18 cellular contexts compared by ENCODE assay signal in the genomic region with DNA sequence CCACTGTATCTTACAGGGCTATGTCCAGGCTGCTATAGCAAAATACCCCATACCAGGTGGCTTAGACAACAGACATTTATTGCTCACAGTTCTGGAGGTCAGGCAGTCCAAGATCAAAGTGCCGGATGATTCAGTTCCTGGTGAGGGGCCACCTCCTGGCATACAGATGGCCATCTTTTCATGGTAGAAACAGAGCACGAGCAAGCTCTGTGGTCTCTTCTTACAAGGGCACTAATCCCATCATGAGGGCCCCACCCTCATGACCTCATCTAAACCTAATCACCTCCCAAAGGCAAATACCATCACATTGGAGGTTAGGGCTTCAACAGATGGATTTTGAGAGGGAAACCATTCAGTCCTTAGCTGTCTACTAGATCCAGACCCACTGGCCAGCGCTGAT.
DNase-seq lines count a peak whose midpoint lies in the region; ATAC-seq, FAIRE-seq and TF ChIP-seq lines count a peak whose summit lies in the region.
"Had no signal": no experiment of that assay in that cellular context is flagged by ENCODE, and none has a peak within 500 bp of the region (broad histone marks: within the 10 kb centered on the region; RNA-seq: fewer than 3 reads in every experiment).

No MANE protein-coding gene starts in this region.

- no peak overlapping the region for H2AFZ ChIP-seq in HepG2 (ENCODE audit: low read length)
- H2AFZ ChIP-seq: GM23338 had no signal

- DNase-seq in HepG2 (ENCODE audit: low spot score) (no peak), right lobe of liver (no peak), LoVo (ENCODE audit: low spot score) (peak; percentile 67), SW480 (ENCODE audit: low spot score) (peak; percentile 99), T-helper 9 cell (no peak)
- DNase-seq: C1 segment of cervical spinal cord; Calu3; CD4-positive, alpha-beta memory T cell; COR-L47; DMS53; DMS79 treated with DMSO at 0.1 percent for 48 hours; GF-D8; H9; HFFc6 had no signal

- in situ Hi-C loops in HepG2 (cut with HindIII; ENCODE audit: extremely low pct_ligation_motif_present, low pct_unique_long_range_greater_than_20kb) = no loop called here

- H3K79me2 ChIP-seq in HepG2 (ENCODE audit: insufficient read depth, low read length) = no peaks in the 10 kb centered on the region

- H3K4me2 ChIP-seq in HepG2 (ENCODE audit: low read depth, low read length) = no peak overlapping the region
- H3K4me2 ChIP-seq: GM23338 had no signal

- H3K9me3 ChIP-seq in HepG2 (ENCODE audit: low read length) (peaks cover 6% of the 10 kb centered on the region; the same call in 1 of the 2 replicates), right lobe of liver (no peaks in the 10 kb centered on the region)

- CTCF ChIA-PET in HepG2 (lab: Yijun Ruan, JAX; ENCODE audit: low intra/inter-chr PET ratio, low total read pairs) = no interaction called here

- POLR2A ChIA-PET in HepG2 (lab: Yijun Ruan, JAX) = no interaction called here

- TF ChIP-seq CTCF in HepG2 (CRISPR knock-in tag; IDR thresholded peaks at IDR 0.05) (no peak), right lobe of liver (IDR thresholded peaks at IDR 0.05) (no peak)

- TF ChIP-seq RAD21 in HepG2 (CRISPR knock-in tag; IDR thresholded peaks at IDR 0.05) = no peak

- H3K27me3 ChIP-seq in HepG2 (ENCODE audit: control insufficient read depth in 1 of 2, insufficient read depth in 2 of 2, low read length in 2 of 2) (peaks cover 0 to 3% of the 10 kb centered on the region in 2 experiments; a peak in 2 of 5 replicates), right lobe of liver (no peaks in the 10 kb centered on the region)

- H3K27ac ChIP-seq in HepG2 (ENCODE audit: extremely low read length, insufficient read depth, low read length) (no peak overlapping the region), right lobe of liver (no peak overlapping the region)

- H3K9ac ChIP-seq in HepG2 (ENCODE audit: insufficient read depth, low read depth, low read length) = no peak overlapping the region

- BruUV-seq in HepG2 (replicated peaks; lab: Mats Ljungman, UMichigan) = no TSS peak

- ATAC-seq in HepG2 = no peak
- no peak for ATAC-seq in right lobe of liver
- no peak for ATAC-seq in HG03354 (IDR thresholded peaks at IDR 0.05; ENCODE audit: poor library complexity, severe bottlenecking, unreplicated experiment)
- ATAC-seq: GM23338, HCT116 had no signal

- intact Hi-C loops in HepG2 (cut with micrococcal nuclease; ENCODE audit: unreplicated experiment) = no loop called here
- intact Hi-C loops in right lobe of liver (cut with DNase I) = no loop called here

- WGBS in HepG2 (ENCODE audit: low lambda C conversion rate) = 13% methylated on average over 2 of the region's 3 CpGs
- WGBS in right lobe of liver (ENCODE audit: insufficient coverage, low coverage, low lambda C conversion rate, missing lambda C conversion rate) = 100% methylated on average over 2 of the region's 3 CpGs

- H4K20me1 ChIP-seq in HepG2 (ENCODE audit: insufficient read depth, low read length) = no peaks in the 10 kb centered on the region

- TF ChIP-seq POLR2A in HepG2 (IDR thresholded peaks at IDR 0.05; ENCODE audit: insufficient read depth in 1 of 2, low read depth in 2 of 2, low read length in 2 of 2) (no peak), right lobe of liver (IDR thresholded peaks at IDR 0.05) (no peak)

- FAIRE-seq in HepG2 (lab: Jason Lieb, UNC) = no peak
- FAIRE-seq: GM18507 had no signal

- TF ChIP-seq EP300 in HepG2 (IDR thresholded peaks at IDR 0.05; ENCODE audit: low read depth in 2 of 2, low read length in 2 of 2) (no peak), HepG2 (CRISPR knock-in tag; IDR thresholded peaks at IDR 0.05; ENCODE audit: borderline replicate concordance) (no peak)

- H3K4me1 ChIP-seq in HepG2 (ENCODE audit: insufficient read depth, low read length) (no peaks in the 10 kb centered on the region), right lobe of liver (no peaks in the 10 kb centered on the region)

- H3K36me3 ChIP-seq in HepG2 (replicated peaks in 1 of 2; ENCODE audit: control insufficient read depth in 1 of 2, insufficient read depth in 2 of 2, low read length in 2 of 2) (no peaks in the 10 kb centered on the region), right lobe of liver (no peaks in the 10 kb centered on the region)

- H3K4me3 ChIP-seq in HepG2 (replicated peaks in 1 of 3; ENCODE audit: insufficient read depth in 1 of 3, low read depth in 2 of 3, low read length in 3 of 3) (no peak overlapping the region), right lobe of liver (no peak overlapping the region)
- H3K4me3 ChIP-seq: GM23338 had no signal

TF ChIP-seq in HepG2, 621 proteins besides CTCF, POLR2A, EP300 and RAD21:
- peak; percentile 98 for TF ChIP-seq ZNF264 (CRISPR knock-in tag; IDR thresholded peaks at IDR 0.05)
- TF ChIP-seq, protein P1, sequence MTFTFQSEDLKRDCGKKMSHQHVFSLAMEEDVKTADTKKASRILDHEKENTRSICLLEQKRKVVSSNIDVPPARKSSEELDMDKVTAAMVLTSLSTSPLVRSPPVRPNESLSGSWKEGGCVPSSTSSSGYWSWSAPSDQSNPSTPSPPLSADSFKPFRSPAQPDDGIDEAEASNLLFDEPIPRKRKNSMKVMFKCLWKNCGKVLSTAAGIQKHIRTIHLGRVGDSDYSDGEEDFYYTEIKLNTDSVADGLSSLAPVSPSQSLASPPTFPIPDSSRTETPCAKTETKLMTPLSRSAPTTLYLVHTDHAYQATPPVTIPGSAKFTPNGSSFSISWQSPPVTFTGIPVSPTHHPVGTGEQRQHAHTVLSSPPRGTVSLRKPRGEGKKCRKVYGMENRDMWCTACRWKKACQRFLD (CRISPR knock-in tag; IDR thresholded peaks at IDR 0.05; ENCODE audit: borderline replicate concordance) = no peak
- TF ChIP-seq NFKB2 (CRISPR knock-in tag; IDR thresholded peaks at IDR 0.05; ENCODE audit: borderline replicate concordance) = no peak
- TF ChIP-seq, protein P2, sequence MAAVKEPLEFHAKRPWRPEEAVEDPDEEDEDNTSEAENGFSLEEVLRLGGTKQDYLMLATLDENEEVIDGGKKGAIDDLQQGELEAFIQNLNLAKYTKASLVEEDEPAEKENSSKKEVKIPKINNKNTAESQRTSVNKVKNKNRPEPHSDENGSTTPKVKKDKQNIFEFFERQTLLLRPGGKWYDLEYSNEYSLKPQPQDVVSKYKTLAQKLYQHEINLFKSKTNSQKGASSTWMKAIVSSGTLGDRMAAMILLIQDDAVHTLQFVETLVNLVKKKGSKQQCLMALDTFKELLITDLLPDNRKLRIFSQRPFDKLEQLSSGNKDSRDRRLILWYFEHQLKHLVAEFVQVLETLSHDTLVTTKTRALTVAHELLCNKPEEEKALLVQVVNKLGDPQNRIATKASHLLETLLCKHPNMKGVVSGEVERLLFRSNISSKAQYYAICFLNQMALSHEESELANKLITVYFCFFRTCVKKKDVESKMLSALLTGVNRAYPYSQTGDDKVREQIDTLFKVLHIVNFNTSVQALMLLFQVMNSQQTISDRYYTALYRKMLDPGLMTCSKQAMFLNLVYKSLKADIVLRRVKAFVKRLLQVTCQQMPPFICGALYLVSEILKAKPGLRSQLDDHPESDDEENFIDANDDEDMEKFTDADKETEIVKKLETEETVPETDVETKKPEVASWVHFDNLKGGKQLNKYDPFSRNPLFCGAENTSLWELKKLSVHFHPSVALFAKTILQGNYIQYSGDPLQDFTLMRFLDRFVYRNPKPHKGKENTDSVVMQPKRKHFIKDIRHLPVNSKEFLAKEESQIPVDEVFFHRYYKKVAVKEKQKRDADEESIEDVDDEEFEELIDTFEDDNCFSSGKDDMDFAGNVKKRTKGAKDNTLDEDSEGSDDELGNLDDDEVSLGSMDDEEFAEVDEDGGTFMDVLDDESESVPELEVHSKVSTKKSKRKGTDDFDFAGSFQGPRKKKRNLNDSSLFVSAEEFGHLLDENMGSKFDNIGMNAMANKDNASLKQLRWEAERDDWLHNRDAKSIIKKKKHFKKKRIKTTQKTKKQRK (IDR thresholded peaks at IDR 0.05; ENCODE audit: low read length) = no peak

Comparison
In these comparisons a context has a peak if more than half of its experiments do, and no peak if none do; other contexts are left out.
1. DNase-seq: peak in LoVo (single experiment) and SW480 (single experiment); none in HepG2 (single experiment), right lobe of liver (0 of 3) and T-helper 9 cell (single experiment).